In the genomic region with DNA sequence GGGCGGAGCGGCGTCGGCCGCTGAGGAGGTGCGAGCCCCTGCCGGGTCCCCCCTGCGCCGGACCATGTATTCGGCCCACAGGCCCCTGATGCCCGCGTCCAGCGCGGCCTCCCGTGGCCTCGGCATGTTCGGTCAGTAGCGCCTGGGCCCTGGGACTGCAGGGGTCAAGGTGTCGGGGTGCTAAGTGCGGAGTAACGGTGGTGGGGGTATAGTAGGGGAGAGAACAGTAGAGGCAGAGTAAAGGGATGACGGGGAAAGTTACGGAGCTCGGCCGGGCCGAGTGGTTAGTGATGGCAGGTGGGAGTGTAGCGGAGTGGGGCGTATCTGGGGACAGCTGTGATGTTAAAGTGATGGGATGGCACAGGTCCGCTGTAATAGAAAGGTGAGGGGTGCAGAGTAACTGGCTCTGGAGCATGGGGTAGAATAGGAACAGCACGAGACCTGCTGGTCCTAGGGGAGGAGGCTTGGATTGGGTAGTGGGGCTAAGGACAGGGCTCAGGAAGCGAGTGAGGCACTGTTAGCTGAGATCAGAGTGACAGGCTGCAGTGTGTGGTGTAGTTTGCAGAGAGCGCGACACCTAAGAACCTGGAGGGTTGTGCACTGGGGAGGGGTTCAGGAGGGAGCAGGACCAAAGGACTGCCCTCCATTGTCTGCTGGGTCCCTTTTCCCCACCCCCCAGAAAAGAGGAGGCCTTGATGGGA, we compare ENCODE assay signal across 1 cellular context.
TF ChIP-seq lines count a peak whose summit lies in the region.

No MANE protein-coding gene starts in this region.

TF ChIP-seq in HEK293, 187 proteins besides CTCF, POLR2A, EP300 and RAD21 (continued from another document and continues in another):
- TF ChIP-seq, protein P1, sequence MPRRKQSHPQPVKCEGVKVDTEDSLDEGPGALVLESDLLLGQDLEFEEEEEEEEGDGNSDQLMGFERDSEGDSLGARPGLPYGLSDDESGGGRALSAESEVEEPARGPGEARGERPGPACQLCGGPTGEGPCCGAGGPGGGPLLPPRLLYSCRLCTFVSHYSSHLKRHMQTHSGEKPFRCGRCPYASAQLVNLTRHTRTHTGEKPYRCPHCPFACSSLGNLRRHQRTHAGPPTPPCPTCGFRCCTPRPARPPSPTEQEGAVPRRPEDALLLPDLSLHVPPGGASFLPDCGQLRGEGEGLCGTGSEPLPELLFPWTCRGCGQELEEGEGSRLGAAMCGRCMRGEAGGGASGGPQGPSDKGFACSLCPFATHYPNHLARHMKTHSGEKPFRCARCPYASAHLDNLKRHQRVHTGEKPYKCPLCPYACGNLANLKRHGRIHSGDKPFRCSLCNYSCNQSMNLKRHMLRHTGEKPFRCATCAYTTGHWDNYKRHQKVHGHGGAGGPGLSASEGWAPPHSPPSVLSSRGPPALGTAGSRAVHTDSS (tag by site-specific recombination; IDR thresholded peaks at IDR 0.05) = no peak
- peak; percentile 98 for TF ChIP-seq ZNF600 (tag by site-specific recombination; IDR thresholded peaks at IDR 0.05)
- no peak for TF ChIP-seq ZNF530 (tag by site-specific recombination; IDR thresholded peaks at IDR 0.05; ENCODE audit: low read depth)
- TF ChIP-seq, protein P2, sequence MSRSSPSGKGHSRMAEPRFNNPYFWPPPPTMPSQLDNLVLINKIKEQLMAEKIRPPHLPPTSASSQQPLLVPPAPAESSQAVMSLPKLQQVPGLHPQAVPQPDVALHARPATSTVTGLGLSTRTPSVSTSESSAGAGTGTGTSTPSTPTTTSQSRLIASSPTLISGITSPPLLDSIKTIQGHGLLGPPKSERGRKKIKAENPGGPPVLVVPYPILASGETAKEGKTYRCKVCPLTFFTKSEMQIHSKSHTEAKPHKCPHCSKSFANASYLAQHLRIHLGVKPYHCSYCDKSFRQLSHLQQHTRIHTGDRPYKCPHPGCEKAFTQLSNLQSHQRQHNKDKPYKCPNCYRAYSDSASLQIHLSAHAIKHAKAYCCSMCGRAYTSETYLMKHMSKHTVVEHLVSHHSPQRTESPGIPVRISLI (tag by site-specific recombination; IDR thresholded peaks at IDR 0.05) = no peak
- TF ChIP-seq GLIS1 (tag by site-specific recombination; IDR thresholded peaks at IDR 0.05) = peak; percentile 71
- TF ChIP-seq ZNF221 (tag by site-specific recombination; IDR thresholded peaks at IDR 0.05; ENCODE audit: borderline replicate concordance) = no peak
- TF ChIP-seq, protein P3, sequence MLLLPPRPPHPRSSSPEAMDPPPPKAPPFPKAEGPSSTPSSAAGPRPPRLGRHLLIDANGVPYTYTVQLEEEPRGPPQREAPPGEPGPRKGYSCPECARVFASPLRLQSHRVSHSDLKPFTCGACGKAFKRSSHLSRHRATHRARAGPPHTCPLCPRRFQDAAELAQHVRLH (tag by site-specific recombination; IDR thresholded peaks at IDR 0.05) = no peak
- peak; percentile 95 for TF ChIP-seq ZBTB20 (tag by site-specific recombination; IDR thresholded peaks at IDR 0.05)
- TF ChIP-seq ZXDB (tag by site-specific recombination; IDR thresholded peaks at IDR 0.05) = peak; percentile 65
- no peak for TF ChIP-seq ZNF521 (tag by site-specific recombination; IDR thresholded peaks at IDR 0.05)
- peak; percentile 54 for TF ChIP-seq KLF1 (tag by site-specific recombination; IDR thresholded peaks at IDR 0.05)
- no peak for TF ChIP-seq ZSCAN16 (tag by site-specific recombination; IDR thresholded peaks at IDR 0.05)
- TF ChIP-seq, protein P4, sequence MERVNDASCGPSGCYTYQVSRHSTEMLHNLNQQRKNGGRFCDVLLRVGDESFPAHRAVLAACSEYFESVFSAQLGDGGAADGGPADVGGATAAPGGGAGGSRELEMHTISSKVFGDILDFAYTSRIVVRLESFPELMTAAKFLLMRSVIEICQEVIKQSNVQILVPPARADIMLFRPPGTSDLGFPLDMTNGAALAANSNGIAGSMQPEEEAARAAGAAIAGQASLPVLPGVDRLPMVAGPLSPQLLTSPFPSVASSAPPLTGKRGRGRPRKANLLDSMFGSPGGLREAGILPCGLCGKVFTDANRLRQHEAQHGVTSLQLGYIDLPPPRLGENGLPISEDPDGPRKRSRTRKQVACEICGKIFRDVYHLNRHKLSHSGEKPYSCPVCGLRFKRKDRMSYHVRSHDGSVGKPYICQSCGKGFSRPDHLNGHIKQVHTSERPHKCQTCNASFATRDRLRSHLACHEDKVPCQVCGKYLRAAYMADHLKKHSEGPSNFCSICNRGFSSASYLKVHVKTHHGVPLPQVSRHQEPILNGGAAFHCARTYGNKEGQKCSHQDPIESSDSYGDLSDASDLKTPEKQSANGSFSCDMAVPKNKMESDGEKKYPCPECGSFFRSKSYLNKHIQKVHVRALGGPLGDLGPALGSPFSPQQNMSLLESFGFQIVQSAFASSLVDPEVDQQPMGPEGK (tag by site-specific recombination; IDR thresholded peaks at IDR 0.05) = peak; percentile 90
- no peak for TF ChIP-seq ZNF311 (tag by site-specific recombination; IDR thresholded peaks at IDR 0.05; ENCODE audit: borderline replicate concordance)
- peak; percentile 65; the same call in 1 of the 2 replicates for TF ChIP-seq ZEB2 (tag by site-specific recombination; IDR thresholded peaks at IDR 0.05)
- TF ChIP-seq ZNF585B (tag by site-specific recombination; IDR thresholded peaks at IDR 0.05) = no peak
- TF ChIP-seq HOXD13 (CRISPR knock-in tag; IDR thresholded peaks at IDR 0.05; ENCODE audit: borderline replicate concordance) = no peak
- TF ChIP-seq KLF7 (tag by site-specific recombination; IDR thresholded peaks at IDR 0.05; ENCODE audit: borderline replicate concordance) = 0 out of 2 replicates have a peak, but pooled peaks have one; percentile 12
- peak; percentile 84; the same call in 1 of the 2 replicates for TF ChIP-seq ZNF2 (tag by site-specific recombination; IDR thresholded peaks at IDR 0.05)
- no peak for TF ChIP-seq ZNF302 (tag by site-specific recombination; IDR thresholded peaks at IDR 0.05; ENCODE audit: low read depth)
- no peak for TF ChIP-seq OSR2 (tag by site-specific recombination; IDR thresholded peaks at IDR 0.05)
- TF ChIP-seq YY2 (tag by site-specific recombination; IDR thresholded peaks at IDR 0.05) = no peak
- no peak for TF ChIP-seq ZNF214 (tag by site-specific recombination; IDR thresholded peaks at IDR 0.05; ENCODE audit: borderline replicate concordance)
- TF ChIP-seq, protein P5, sequence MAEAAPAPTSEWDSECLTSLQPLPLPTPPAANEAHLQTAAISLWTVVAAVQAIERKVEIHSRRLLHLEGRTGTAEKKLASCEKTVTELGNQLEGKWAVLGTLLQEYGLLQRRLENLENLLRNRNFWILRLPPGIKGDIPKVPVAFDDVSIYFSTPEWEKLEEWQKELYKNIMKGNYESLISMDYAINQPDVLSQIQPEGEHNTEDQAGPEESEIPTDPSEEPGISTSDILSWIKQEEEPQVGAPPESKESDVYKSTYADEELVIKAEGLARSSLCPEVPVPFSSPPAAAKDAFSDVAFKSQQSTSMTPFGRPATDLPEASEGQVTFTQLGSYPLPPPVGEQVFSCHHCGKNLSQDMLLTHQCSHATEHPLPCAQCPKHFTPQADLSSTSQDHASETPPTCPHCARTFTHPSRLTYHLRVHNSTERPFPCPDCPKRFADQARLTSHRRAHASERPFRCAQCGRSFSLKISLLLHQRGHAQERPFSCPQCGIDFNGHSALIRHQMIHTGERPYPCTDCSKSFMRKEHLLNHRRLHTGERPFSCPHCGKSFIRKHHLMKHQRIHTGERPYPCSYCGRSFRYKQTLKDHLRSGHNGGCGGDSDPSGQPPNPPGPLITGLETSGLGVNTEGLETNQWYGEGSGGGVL (tag by site-specific recombination; IDR thresholded peaks at IDR 0.05) = peak; percentile 71
- no peak; the same call in 1 of the 2 replicates for TF ChIP-seq SP7 (tag by site-specific recombination; IDR thresholded peaks at IDR 0.05)
- no peak for TF ChIP-seq ZNF596 (tag by site-specific recombination; IDR thresholded peaks at IDR 0.05)
- no peak; the same call in 1 of the 2 replicates for TF ChIP-seq ZNF629 (tag by site-specific recombination; IDR thresholded peaks at IDR 0.05)
- 0 out of 2 replicates have a peak, but pooled peaks have one; percentile 11 for TF ChIP-seq ZBTB8A (tag by site-specific recombination; IDR thresholded peaks at IDR 0.05)
- TF ChIP-seq, protein P6, sequence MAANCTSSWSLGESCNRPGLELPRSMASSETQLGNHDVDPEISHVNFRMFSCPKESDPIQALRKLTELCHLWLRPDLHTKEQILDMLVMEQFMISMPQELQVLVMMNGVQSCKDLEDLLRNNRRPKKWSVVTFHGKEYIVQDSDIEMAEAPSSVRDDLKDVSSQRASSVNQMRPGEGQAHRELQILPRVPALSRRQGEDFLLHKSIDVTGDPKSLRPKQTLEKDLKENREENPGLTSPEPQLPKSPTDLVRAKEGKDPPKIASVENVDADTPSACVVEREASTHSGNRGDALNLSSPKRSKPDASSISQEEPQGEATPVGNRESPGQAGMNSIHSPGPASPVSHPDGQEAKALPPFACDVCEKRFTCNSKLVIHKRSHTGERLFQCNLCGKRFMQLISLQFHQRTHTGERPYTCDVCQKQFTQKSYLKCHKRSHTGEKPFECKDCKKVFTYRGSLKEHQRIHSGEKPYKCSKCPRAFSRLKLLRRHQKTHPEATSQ (tag by site-specific recombination; IDR thresholded peaks at IDR 0.05) = no peak
- TF ChIP-seq ZBTB17 (tag by site-specific recombination; IDR thresholded peaks at IDR 0.05) = peak; percentile 88
- 0 out of 2 replicates have a peak, but pooled peaks have one; percentile 32 for TF ChIP-seq KLF16 (tag by site-specific recombination; IDR thresholded peaks at IDR 0.05)
- no peak for TF ChIP-seq ZNF548 (tag by site-specific recombination; IDR thresholded peaks at IDR 0.05)
- 0 out of 2 replicates have a peak, but pooled peaks have one; percentile 29 for TF ChIP-seq ZBTB7A (tag by site-specific recombination; IDR thresholded peaks at IDR 0.05; ENCODE audit: low read depth)
- TF ChIP-seq ZNF211 (tag by site-specific recombination; IDR thresholded peaks at IDR 0.05; ENCODE audit: low read depth) = no peak
- TF ChIP-seq, protein P7, sequence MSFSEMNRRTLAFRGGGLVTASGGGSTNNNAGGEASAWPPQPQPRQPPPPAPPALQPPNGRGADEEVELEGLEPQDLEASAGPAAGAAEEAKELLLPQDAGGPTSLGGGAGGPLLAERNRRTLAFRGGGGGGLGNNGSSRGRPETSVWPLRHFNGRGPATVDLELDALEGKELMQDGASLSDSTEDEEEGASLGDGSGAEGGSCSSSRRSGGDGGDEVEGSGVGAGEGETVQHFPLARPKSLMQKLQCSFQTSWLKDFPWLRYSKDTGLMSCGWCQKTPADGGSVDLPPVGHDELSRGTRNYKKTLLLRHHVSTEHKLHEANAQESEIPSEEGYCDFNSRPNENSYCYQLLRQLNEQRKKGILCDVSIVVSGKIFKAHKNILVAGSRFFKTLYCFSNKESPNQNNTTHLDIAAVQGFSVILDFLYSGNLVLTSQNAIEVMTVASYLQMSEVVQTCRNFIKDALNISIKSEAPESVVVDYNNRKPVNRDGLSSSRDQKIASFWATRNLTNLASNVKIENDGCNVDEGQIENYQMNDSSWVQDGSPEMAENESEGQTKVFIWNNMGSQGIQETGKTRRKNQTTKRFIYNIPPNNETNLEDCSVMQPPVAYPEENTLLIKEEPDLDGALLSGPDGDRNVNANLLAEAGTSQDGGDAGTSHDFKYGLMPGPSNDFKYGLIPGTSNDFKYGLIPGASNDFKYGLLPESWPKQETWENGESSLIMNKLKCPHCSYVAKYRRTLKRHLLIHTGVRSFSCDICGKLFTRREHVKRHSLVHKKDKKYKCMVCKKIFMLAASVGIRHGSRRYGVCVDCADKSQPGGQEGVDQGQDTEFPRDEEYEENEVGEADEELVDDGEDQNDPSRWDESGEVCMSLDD (tag by site-specific recombination; IDR thresholded peaks at IDR 0.05) = peak; percentile 79
- TF ChIP-seq ZNF404 (tag by site-specific recombination; IDR thresholded peaks at IDR 0.05) = no peak
- TF ChIP-seq OVOL3 (tag by site-specific recombination; IDR thresholded peaks at IDR 0.05) = no peak
- TF ChIP-seq ZNF664 (tag by site-specific recombination; IDR thresholded peaks at IDR 0.05) = no peak
- no peak for TF ChIP-seq ZNF571 (tag by site-specific recombination; IDR thresholded peaks at IDR 0.05)
- peak; percentile 18; the same call in 1 of the 2 replicates for TF ChIP-seq SP2 (tag by site-specific recombination; IDR thresholded peaks at IDR 0.05)
- TF ChIP-seq ZNF335 (tag by site-specific recombination; conservative IDR thresholded peaks at IDR 0.05) = peak; percentile 76
- TF ChIP-seq ZNF324 (tag by site-specific recombination; IDR thresholded peaks at IDR 0.05) = 0 out of 2 replicates have a peak, but pooled peaks have one; percentile 39
- TF ChIP-seq, protein P8, sequence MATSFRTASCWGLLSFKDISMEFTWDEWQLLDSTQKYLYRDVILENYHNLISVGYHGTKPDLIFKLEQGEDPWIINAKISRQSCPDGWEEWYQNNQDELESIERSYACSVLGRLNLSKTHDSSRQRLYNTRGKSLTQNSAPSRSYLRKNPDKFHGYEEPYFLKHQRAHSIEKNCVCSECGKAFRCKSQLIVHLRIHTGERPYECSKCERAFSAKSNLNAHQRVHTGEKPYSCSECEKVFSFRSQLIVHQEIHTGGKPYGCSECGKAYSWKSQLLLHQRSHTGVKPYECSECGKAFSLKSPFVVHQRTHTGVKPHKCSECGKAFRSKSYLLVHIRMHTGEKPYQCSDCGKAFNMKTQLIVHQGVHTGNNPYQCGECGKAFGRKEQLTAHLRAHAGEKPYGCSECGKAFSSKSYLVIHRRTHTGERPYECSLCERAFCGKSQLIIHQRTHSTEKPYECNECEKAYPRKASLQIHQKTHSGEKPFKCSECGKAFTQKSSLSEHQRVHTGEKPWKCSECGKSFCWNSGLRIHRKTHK (tag by site-specific recombination; IDR thresholded peaks at IDR 0.05) = no peak
- no peak; the same call in 1 of the 2 replicates for TF ChIP-seq ZFP69B (tag by site-specific recombination; IDR thresholded peaks at IDR 0.05)
- TF ChIP-seq REPIN1 (tag by site-specific recombination; IDR thresholded peaks at IDR 0.05; ENCODE audit: low read depth) = peak; percentile 61; the same call in 1 of the 2 replicates
- TF ChIP-seq ZNF274 (IDR thresholded peaks at IDR 0.05; ENCODE audit: low read length) = no peak
- TF ChIP-seq ZNF274 (tag by site-specific recombination; IDR thresholded peaks at IDR 0.05; ENCODE audit: borderline replicate concordance) = no peak
- no peak for TF ChIP-seq ZNF624 (tag by site-specific recombination; IDR thresholded peaks at IDR 0.05)
- TF ChIP-seq ZNF138 (tag by site-specific recombination; IDR thresholded peaks at IDR 0.05; ENCODE audit: borderline replicate concordance) = 0 out of 2 replicates have a peak, but pooled peaks have one; percentile 46
- no peak for TF ChIP-seq ZNF174 (tag by site-specific recombination; IDR thresholded peaks at IDR 0.05)
- peak; percentile 61; the same call in 1 of the 2 replicates for TF ChIP-seq KLF9 (tag by site-specific recombination; IDR thresholded peaks at IDR 0.05; ENCODE audit: low read depth)
- TF ChIP-seq ZNF776 (tag by site-specific recombination; IDR thresholded peaks at IDR 0.05; ENCODE audit: borderline replicate concordance) = no peak
- TF ChIP-seq ZNF223 (tag by site-specific recombination; IDR thresholded peaks at IDR 0.05) = peak; percentile 90
- peak; percentile 92 for TF ChIP-seq BCL11B (tag by site-specific recombination; IDR thresholded peaks at IDR 0.05; ENCODE audit: low read depth)
- no peak for TF ChIP-seq GLI4 (tag by site-specific recombination; IDR thresholded peaks at IDR 0.05)
- TF ChIP-seq SCRT2 (tag by site-specific recombination; IDR thresholded peaks at IDR 0.05) = no peak
- TF ChIP-seq ZNF843 (tag by site-specific recombination; IDR thresholded peaks at IDR 0.05) = peak; percentile 38; the same call in 1 of the 2 replicates
